In the genomic region with DNA sequence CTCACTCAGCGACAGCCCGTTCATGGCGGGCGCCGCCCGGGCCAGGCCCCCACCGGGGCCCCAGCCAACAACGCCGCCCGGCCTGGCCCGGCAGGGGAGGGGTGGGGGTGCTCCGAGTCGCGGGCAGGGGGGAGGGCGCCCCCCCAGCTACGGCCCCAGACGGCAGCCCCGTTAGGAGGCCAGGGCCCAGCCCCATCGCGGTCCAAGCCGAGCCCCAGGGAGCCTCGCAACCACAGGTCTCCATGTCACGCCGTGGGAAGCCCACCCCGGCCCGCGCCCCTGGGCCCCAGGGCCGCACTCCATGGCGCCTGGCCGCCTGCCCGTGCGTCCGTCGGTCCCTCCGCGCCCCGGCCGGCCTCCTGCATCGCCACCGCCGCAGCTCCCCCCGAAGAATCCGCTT, we compare ENCODE assay signal across 1 cellular context. TPM values are rescaled to one million over a fixed set of nuclear protein-coding genes. Genes with fewer than 3 reads are reported as not detected.
"Had no signal": no experiment of that assay in that cellular context is flagged by ENCODE, and none has a peak within 500 bp of the region (broad histone marks: within the 10 kb centered on the region; RNA-seq: fewer than 3 reads in every experiment).

No MANE protein-coding gene starts in this region.

RNA-seq across cellular contexts. Expression of a gene that starts 57.4 kb away (rescaled TPM):
- total RNA-seq: activated B cell treated with CpG ODN at 0.5 μM for 24 hours had no signal
